Comparison of ENCODE assay signal across 26 cellular contexts in genomic region chr11:68565768-68566167, GRCh38.
DNase-seq lines count a peak whose midpoint lies in the region; ATAC-seq and TF ChIP-seq lines count a peak whose summit lies in the region.
"Had no signal": no experiment of that assay in that cellular context is flagged by ENCODE, and none has a peak within 500 bp of the region (broad histone marks: within the 10 kb centered on the region; RNA-seq: fewer than 3 reads in every experiment).

No MANE protein-coding gene starts in this region.

- peaks cover 7 to 90% (median 16%) of the 10 kb centered on the region in 3 experiments for H3K36me3 ChIP-seq in naive thymus-derived CD4-positive, alpha-beta T cell (ENCODE audit: control insufficient read depth in 2 of 3, insufficient read depth in 3 of 3, low read length in 3 of 3)
- H3K36me3 ChIP-seq in thyroid gland, result peaks cover 6 to 16% of the 10 kb centered on the region in 2 donors
- H3K36me3 ChIP-seq in CD8-positive, alpha-beta memory T cell (ENCODE audit: insufficient read depth, low read length), result peaks cover 51% of the 10 kb centered on the region

- intact Hi-C loops in Right ventricle myocardium inferior (cut with DNase I), result no loop called here
- intact Hi-C loops in cardiac septum (cut with DNase I), result no loop called here
- intact Hi-C loops in naive thymus-derived CD4-positive, alpha-beta T cell (cut with micrococcal nuclease), result loop anchor here (2.0 to 10.0 kb wide), 3 partner anchors 15 to 103 kb away; partner anchors contain the start of gene PPP6R3 (in 1 of the 2)
- intact Hi-C loops in thyroid gland (cut with DNase I), result no loop called here

- ATAC-seq in Right ventricle myocardium inferior, result peak; percentile 68
- ATAC-seq in activated T-helper 17 cell treated with anti-CD3 and anti-CD28 coated beads, Interleukin-2, amount 50 U/mL, for 72 hours (replicated peaks), result no peak
- ATAC-seq in naive thymus-derived CD4-positive, alpha-beta T cell, result no peak
- ATAC-seq in HG03139 (IDR thresholded peaks at IDR 0.05; ENCODE audit: unreplicated experiment), result no peak
- ATAC-seq: sciatic nerve, upper lobe of right lung had no signal

- no peak overlapping the region for H3K27ac ChIP-seq in naive thymus-derived CD4-positive, alpha-beta T cell (ENCODE audit: low read depth, low read length)
- H3K27ac ChIP-seq in thyroid gland, result peak overlapping the region in 2 of 3 donors; percentile 8 to 29
- H3K27ac ChIP-seq in CD8-positive, alpha-beta memory T cell (ENCODE audit: low read depth, low read length), result no peak overlapping the region
- H3K27ac ChIP-seq: BLaER1, SK-N-MC, upper lobe of right lung had no signal

- no peaks in the 10 kb centered on the region for H3K9me3 ChIP-seq in naive thymus-derived CD4-positive, alpha-beta T cell (ENCODE audit: control insufficient read depth in 2 of 3, low read length in 3 of 3)
- no peaks in the 10 kb centered on the region for H3K9me3 ChIP-seq in thyroid gland
- H3K9me3 ChIP-seq in CD8-positive, alpha-beta memory T cell (ENCODE audit: low read length), result no peaks in the 10 kb centered on the region
- H3K9me3 ChIP-seq: BLaER1, upper lobe of right lung had no signal

- CTCF ChIA-PET in naive thymus-derived CD4-positive, alpha-beta T cell (lab: Charles Lee), result interaction anchor here (0.6 kb wide), 1 partner anchor 1056 kb away, joined by 3 read pairs; no protein-coding TSS in a partner anchor
- CTCF ChIA-PET in CD8-positive, alpha-beta memory T cell (lab: Charles Lee), result interaction anchor here (1.2 kb wide), 1 partner anchor 18 kb away, joined by 3 read pairs; no protein-coding TSS in a partner anchor

- H3K9me3 Mint-ChIP-seq in activated T-helper 17 cell treated with anti-CD3 and anti-CD28 coated beads, Interleukin-2, amount 50 U/mL, for 72 hours, result no peaks in the 10 kb centered on the region
- peaks cover 0 to 2% (median 0%) of the 10 kb centered on the region in 11 donors for H3K9me3 Mint-ChIP-seq in naive thymus-derived CD4-positive, alpha-beta T cell
- no peaks in the 10 kb centered on the region for H3K9me3 Mint-ChIP-seq in CD8-positive, alpha-beta memory T cell
- H3K9me3 Mint-ChIP-seq: immature natural killer cell had no signal

- TF ChIP-seq CTCF in thyroid gland (IDR thresholded peaks at IDR 0.05), result no peak

- H3K27ac Mint-ChIP-seq in activated T-helper 17 cell treated with anti-CD3 and anti-CD28 coated beads, Interleukin-2, amount 50 U/mL, for 72 hours, result peak overlapping the region; percentile 52
- peak overlapping the region in 5 of 9 donors; percentile 39 to 82 (median 66) for H3K27ac Mint-ChIP-seq in naive thymus-derived CD4-positive, alpha-beta T cell
- peak overlapping the region in 2 of 8 donors; percentile 16 to 50 for H3K27ac Mint-ChIP-seq in CD8-positive, alpha-beta memory T cell

- TF ChIP-seq POLR2A in thyroid gland (IDR thresholded peaks at IDR 0.05), result no peak

- DNase-seq in Right ventricle myocardium inferior (ENCODE audit: missing footprints) (no peak), cardiac septum (ENCODE audit: low spot score) (no peak), thyroid gland (no peak)
- DNase-seq in naive thymus-derived CD4-positive, alpha-beta T cell, result no peak
- no peak for DNase-seq in CD8-positive, alpha-beta memory T cell
- DNase-seq: activated CD4-positive, CD25-positive, alpha-beta regulatory T cell; activated naive CD4-positive, alpha-beta T cell treated with anti-CD3 and anti-CD28 coated beads, Interleukin-2, amount 50 U/mL, for 16 hours; activated T-cell treated with anti-CD3 and anti-CD28 coated beads for 4 hours; DND-41; GF-D8; HCEC 1CT; immature natural killer cell; left cardiac atrium; NCI-H1436; NCI-H2081 treated with DMSO at 0.1 percent for 48 hours; NCI-H2227 treated with DMSO at 0.1 percent for 48 hours; NK-92 treated with Interleukin-12 subunit alpha and Interleukin-12 subunit beta, amount 100 ng/mL, for 24 hours; posterior cingulate gyrus; stimulated activated CD4-positive, alpha-beta T cell treated with anti-CD3 and anti-CD28 coated beads, Interleukin-12 subunit alpha, Interleukin-12 subunit beta, amount 100 ng/mL, for 4 hours; stimulated activated CD4-positive, alpha-beta T cell treated with anti-CD3 and anti-CD28 coated beads, Interleukin-2, amount 100 ng/mL, for 48 hours; upper lobe of right lung had no signal

- H3K4me1 Mint-ChIP-seq in activated T-helper 17 cell treated with anti-CD3 and anti-CD28 coated beads, Interleukin-2, amount 50 U/mL, for 72 hours, result peaks cover 10% of the 10 kb centered on the region
- peaks cover 13 to 54% (median 35%) of the 10 kb centered on the region in 7 donors for H3K4me1 Mint-ChIP-seq in naive thymus-derived CD4-positive, alpha-beta T cell
- peaks cover 21 to 52% (median 51%) of the 10 kb centered on the region in 3 donors for H3K4me1 Mint-ChIP-seq in CD8-positive, alpha-beta memory T cell

- no peaks in the 10 kb centered on the region for H3K4me1 ChIP-seq in naive thymus-derived CD4-positive, alpha-beta T cell (ENCODE audit: control insufficient read depth in 2 of 2, insufficient read depth in 2 of 2, low read length in 2 of 2)
- H3K4me1 ChIP-seq in thyroid gland, result peaks cover 8 to 28% of the 10 kb centered on the region in 2 donors
- H3K4me1 ChIP-seq in CD8-positive, alpha-beta memory T cell (ENCODE audit: insufficient read depth, low read length), result peaks cover 5% of the 10 kb centered on the region

- no peak overlapping the region for H3K4me3 Mint-ChIP-seq in activated T-helper 17 cell treated with anti-CD3 and anti-CD28 coated beads, Interleukin-2, amount 50 U/mL, for 72 hours
- no peak overlapping the region for H3K4me3 Mint-ChIP-seq in naive thymus-derived CD4-positive, alpha-beta T cell
- H3K4me3 Mint-ChIP-seq in CD8-positive, alpha-beta memory T cell, result no peak overlapping the region
- H3K4me3 Mint-ChIP-seq: immature natural killer cell had no signal

- WGBS in thyroid gland, 2 donors, result 79 to 87% methylated on average over 5 of the region's 5 CpGs

- H3K36me3 Mint-ChIP-seq in activated T-helper 17 cell treated with anti-CD3 and anti-CD28 coated beads, Interleukin-2, amount 50 U/mL, for 72 hours (ENCODE audit: low read depth), result peaks cover 100% of the 10 kb centered on the region
- peaks cover 16 to 61% (median 31%) of the 10 kb centered on the region in 5 donors for H3K36me3 Mint-ChIP-seq in naive thymus-derived CD4-positive, alpha-beta T cell
- H3K36me3 Mint-ChIP-seq in CD8-positive, alpha-beta memory T cell, result peaks cover 8 to 89% (median 28%) of the 10 kb centered on the region in 3 donors

- no peak overlapping the region for H3K4me3 ChIP-seq in naive thymus-derived CD4-positive, alpha-beta T cell (ENCODE audit: low read length)
- H3K4me3 ChIP-seq in thyroid gland (replicated peaks in 1 of 3), result no peak overlapping the region
- no peak overlapping the region for H3K4me3 ChIP-seq in CD8-positive, alpha-beta memory T cell (ENCODE audit: low read length)
- H3K4me3 ChIP-seq: BLaER1, SK-N-MC, upper lobe of right lung had no signal

- H3K27me3 Mint-ChIP-seq in activated T-helper 17 cell treated with anti-CD3 and anti-CD28 coated beads, Interleukin-2, amount 50 U/mL, for 72 hours, result no peaks in the 10 kb centered on the region
- H3K27me3 Mint-ChIP-seq in naive thymus-derived CD4-positive, alpha-beta T cell, result no peaks in the 10 kb centered on the region
- H3K27me3 Mint-ChIP-seq in CD8-positive, alpha-beta memory T cell, result no peaks in the 10 kb centered on the region

- POLR2A ChIA-PET in naive thymus-derived CD4-positive, alpha-beta T cell (lab: Charles Lee), result no interaction called here
- POLR2A ChIA-PET in CD8-positive, alpha-beta memory T cell (lab: Charles Lee), result no interaction called here

- H3K27me3 ChIP-seq in naive thymus-derived CD4-positive, alpha-beta T cell (ENCODE audit: control insufficient read depth in 2 of 2, insufficient read depth in 2 of 2, low read length in 2 of 2), result no peaks in the 10 kb centered on the region
- no peaks in the 10 kb centered on the region for H3K27me3 ChIP-seq in thyroid gland
- no peaks in the 10 kb centered on the region for H3K27me3 ChIP-seq in CD8-positive, alpha-beta memory T cell (ENCODE audit: insufficient read depth, low read length, poor library complexity, severe bottlenecking)
- H3K27me3 ChIP-seq: BLaER1, upper lobe of right lung had no signal

Comparison
In these comparisons a context has a peak if more than half of its experiments do, and no peak if none do; other contexts are left out.
1. H3K27ac ChIP-seq: peak in thyroid gland (2 of 3); none in naive thymus-derived CD4-positive, alpha-beta T cell (single experiment) and CD8-positive, alpha-beta memory T cell (single experiment).
2. intact Hi-C loops: an anchor here in naive thymus-derived CD4-positive, alpha-beta T cell (2.0 to 10.0 kb wide); none called in Right ventricle myocardium inferior, cardiac septum and thyroid gland.